ENCODE assay signal across 1 cellular context in genomic region chr6:25670793-25671513, GRCh38.
TF ChIP-seq lines count a peak whose summit lies in the region.

No MANE protein-coding gene starts in this region.

TF ChIP-seq in GM23338, 12 proteins besides CTCF, POLR2A, EP300 and RAD21 (continued from another document):
- TF ChIP-seq ZNF462 (CRISPR knock-in tag; IDR thresholded peaks at IDR 0.05), result no peak
- TF ChIP-seq POLR2AphosphoS5 (IDR thresholded peaks at IDR 0.05; ENCODE audit: low read depth), result no peak
- TF ChIP-seq EZH2phosphoT487 (IDR thresholded peaks at IDR 0.05; ENCODE audit: unreplicated experiment), result no peak
